Comparison of ENCODE assay signal across 1 cellular context in the genomic region with DNA sequence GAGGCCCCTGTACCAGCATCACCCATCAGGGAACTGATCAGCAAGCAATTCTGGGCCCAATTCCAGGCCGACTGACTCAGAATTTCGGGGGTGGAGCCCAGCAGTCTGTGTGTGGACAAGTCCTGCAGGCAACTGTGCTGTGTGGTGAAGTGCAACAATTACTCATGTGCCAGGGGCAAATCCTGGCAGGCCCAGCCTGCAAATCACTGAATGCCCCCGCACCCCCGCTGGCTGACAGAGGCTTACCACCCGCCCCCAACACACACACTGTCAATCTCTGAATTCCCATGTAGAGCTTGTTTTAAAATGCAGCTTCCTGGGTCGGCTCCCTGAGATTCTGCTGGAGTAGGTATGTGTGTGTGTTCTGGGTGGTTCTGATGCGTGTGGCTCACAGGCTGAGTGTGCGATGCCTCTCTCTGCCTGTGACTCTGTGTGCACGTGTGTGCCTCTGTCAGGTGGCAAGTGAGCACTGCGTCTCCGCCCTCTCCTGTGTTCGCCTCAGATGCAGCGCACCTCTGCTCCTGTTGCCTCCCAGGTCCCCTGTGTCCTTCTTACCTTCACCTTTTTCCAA.
TF ChIP-seq lines count a peak whose summit lies in the region.

No MANE protein-coding gene starts in this region.

TF ChIP-seq in HEK293, 187 proteins besides CTCF, POLR2A, EP300 and RAD21 (continued from another document and continues in another):
- TF ChIP-seq ZNF707 (tag by site-specific recombination; IDR thresholded peaks at IDR 0.05) = no peak
- peak; percentile 45; the same call in 1 of the 2 replicates for TF ChIP-seq EGR2 (tag by site-specific recombination; IDR thresholded peaks at IDR 0.05; ENCODE audit: low read depth)
- TF ChIP-seq, protein P1, sequence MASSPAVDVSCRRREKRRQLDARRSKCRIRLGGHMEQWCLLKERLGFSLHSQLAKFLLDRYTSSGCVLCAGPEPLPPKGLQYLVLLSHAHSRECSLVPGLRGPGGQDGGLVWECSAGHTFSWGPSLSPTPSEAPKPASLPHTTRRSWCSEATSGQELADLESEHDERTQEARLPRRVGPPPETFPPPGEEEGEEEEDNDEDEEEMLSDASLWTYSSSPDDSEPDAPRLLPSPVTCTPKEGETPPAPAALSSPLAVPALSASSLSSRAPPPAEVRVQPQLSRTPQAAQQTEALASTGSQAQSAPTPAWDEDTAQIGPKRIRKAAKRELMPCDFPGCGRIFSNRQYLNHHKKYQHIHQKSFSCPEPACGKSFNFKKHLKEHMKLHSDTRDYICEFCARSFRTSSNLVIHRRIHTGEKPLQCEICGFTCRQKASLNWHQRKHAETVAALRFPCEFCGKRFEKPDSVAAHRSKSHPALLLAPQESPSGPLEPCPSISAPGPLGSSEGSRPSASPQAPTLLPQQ (tag by site-specific recombination; IDR thresholded peaks at IDR 0.05) = no peak
- TF ChIP-seq, protein P2, sequence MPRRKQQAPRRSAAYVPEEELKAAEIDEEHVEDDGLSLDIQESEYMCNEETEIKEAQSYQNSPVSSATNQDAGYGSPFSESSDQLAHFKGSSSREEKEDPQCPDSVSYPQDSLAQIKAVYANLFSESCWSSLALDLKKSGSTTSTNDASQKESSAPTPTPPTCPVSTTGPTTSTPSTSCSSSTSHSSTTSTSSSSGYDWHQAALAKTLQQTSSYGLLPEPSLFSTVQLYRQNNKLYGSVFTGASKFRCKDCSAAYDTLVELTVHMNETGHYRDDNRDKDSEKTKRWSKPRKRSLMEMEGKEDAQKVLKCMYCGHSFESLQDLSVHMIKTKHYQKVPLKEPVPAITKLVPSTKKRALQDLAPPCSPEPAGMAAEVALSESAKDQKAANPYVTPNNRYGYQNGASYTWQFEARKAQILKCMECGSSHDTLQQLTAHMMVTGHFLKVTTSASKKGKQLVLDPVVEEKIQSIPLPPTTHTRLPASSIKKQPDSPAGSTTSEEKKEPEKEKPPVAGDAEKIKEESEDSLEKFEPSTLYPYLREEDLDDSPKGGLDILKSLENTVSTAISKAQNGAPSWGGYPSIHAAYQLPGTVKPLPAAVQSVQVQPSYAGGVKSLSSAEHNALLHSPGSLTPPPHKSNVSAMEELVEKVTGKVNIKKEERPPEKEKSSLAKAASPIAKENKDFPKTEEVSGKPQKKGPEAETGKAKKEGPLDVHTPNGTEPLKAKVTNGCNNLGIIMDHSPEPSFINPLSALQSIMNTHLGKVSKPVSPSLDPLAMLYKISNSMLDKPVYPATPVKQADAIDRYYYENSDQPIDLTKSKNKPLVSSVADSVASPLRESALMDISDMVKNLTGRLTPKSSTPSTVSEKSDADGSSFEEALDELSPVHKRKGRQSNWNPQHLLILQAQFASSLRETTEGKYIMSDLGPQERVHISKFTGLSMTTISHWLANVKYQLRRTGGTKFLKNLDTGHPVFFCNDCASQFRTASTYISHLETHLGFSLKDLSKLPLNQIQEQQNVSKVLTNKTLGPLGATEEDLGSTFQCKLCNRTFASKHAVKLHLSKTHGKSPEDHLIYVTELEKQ (tag by site-specific recombination; IDR thresholded peaks at IDR 0.05; ENCODE audit: borderline replicate concordance) = no peak
- TF ChIP-seq GLI2 (tag by site-specific recombination; IDR thresholded peaks at IDR 0.05; ENCODE audit: borderline replicate concordance, low read depth) = no peak
- no peak for TF ChIP-seq ZEB2 (tag by site-specific recombination; IDR thresholded peaks at IDR 0.05)
- TF ChIP-seq ZNF473 (tag by site-specific recombination; IDR thresholded peaks at IDR 0.05) = no peak
- TF ChIP-seq, protein P3, sequence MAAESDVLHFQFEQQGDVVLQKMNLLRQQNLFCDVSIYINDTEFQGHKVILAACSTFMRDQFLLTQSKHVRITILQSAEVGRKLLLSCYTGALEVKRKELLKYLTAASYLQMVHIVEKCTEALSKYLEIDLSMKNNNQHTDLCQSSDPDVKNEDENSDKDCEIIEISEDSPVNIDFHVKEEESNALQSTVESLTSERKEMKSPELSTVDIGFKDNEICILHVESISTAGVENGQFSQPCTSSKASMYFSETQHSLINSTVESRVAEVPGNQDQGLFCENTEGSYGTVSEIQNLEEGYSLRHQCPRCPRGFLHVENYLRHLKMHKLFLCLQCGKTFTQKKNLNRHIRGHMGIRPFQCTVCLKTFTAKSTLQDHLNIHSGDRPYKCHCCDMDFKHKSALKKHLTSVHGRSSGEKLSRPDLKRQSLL (tag by site-specific recombination; IDR thresholded peaks at IDR 0.05) = no peak
- no peak for TF ChIP-seq SETDB1 (IDR thresholded peaks at IDR 0.05; ENCODE audit: insufficient read length, low read length)
- TF ChIP-seq, protein P4, sequence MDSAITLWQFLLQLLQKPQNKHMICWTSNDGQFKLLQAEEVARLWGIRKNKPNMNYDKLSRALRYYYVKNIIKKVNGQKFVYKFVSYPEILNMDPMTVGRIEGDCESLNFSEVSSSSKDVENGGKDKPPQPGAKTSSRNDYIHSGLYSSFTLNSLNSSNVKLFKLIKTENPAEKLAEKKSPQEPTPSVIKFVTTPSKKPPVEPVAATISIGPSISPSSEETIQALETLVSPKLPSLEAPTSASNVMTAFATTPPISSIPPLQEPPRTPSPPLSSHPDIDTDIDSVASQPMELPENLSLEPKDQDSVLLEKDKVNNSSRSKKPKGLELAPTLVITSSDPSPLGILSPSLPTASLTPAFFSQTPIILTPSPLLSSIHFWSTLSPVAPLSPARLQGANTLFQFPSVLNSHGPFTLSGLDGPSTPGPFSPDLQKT (IDR thresholded peaks at IDR 0.05; ENCODE audit: borderline replicate concordance, low read depth, low read length) = no peak
- no peak for TF ChIP-seq ZNF433 (tag by site-specific recombination; IDR thresholded peaks at IDR 0.05; ENCODE audit: low read depth)
- peak; percentile 40 for TF ChIP-seq GLIS2 (tag by site-specific recombination; IDR thresholded peaks at IDR 0.05)
- TF ChIP-seq ZNF132 (tag by site-specific recombination; IDR thresholded peaks at IDR 0.05; ENCODE audit: borderline replicate concordance) = no peak
- no peak for TF ChIP-seq ZBTB1 (tag by site-specific recombination; IDR thresholded peaks at IDR 0.05)
- no peak for TF ChIP-seq ZNF514 (tag by site-specific recombination; IDR thresholded peaks at IDR 0.05)
- TF ChIP-seq ZNF571 (tag by site-specific recombination; IDR thresholded peaks at IDR 0.05) = no peak
- TF ChIP-seq SCRT2 (tag by site-specific recombination; IDR thresholded peaks at IDR 0.05) = no peak
- TF ChIP-seq, protein P5, sequence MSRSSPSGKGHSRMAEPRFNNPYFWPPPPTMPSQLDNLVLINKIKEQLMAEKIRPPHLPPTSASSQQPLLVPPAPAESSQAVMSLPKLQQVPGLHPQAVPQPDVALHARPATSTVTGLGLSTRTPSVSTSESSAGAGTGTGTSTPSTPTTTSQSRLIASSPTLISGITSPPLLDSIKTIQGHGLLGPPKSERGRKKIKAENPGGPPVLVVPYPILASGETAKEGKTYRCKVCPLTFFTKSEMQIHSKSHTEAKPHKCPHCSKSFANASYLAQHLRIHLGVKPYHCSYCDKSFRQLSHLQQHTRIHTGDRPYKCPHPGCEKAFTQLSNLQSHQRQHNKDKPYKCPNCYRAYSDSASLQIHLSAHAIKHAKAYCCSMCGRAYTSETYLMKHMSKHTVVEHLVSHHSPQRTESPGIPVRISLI (tag by site-specific recombination; IDR thresholded peaks at IDR 0.05) = no peak
- TF ChIP-seq, protein P6, sequence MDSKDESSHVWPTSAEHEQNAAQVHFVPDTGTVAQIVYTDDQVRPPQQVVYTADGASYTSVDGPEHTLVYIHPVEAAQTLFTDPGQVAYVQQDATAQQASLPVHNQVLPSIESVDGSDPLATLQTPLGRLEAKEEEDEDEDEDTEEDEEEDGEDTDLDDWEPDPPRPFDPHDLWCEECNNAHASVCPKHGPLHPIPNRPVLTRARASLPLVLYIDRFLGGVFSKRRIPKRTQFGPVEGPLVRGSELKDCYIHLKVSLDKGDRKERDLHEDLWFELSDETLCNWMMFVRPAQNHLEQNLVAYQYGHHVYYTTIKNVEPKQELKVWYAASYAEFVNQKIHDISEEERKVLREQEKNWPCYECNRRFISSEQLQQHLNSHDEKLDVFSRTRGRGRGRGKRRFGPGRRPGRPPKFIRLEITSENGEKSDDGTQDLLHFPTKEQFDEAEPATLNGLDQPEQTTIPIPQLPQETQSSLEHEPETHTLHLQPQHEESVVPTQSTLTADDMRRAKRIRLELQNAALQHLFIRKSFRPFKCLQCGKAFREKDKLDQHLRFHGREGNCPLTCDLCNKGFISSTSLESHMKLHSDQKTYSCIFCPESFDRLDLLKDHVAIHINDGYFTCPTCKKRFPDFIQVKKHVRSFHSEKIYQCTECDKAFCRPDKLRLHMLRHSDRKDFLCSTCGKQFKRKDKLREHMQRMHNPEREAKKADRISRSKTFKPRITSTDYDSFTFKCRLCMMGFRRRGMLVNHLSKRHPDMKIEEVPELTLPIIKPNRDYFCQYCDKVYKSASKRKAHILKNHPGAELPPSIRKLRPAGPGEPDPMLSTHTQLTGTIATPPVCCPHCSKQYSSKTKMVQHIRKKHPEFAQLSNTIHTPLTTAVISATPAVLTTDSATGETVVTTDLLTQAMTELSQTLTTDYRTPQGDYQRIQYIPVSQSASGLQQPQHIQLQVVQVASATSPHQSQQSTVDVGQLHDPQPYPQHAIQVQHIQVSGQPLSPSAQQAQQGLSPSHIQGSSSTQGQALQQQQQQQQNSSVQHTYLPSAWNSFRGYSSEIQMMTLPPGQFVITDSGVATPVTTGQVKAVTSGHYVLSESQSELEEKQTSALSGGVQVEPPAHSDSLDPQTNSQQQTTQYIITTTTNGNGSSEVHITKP (tag by site-specific recombination; IDR thresholded peaks at IDR 0.05) = peak; percentile 42; the same call in 1 of the 2 replicates
- TF ChIP-seq ZNF221 (tag by site-specific recombination; IDR thresholded peaks at IDR 0.05; ENCODE audit: borderline replicate concordance) = no peak
- TF ChIP-seq, protein P7, sequence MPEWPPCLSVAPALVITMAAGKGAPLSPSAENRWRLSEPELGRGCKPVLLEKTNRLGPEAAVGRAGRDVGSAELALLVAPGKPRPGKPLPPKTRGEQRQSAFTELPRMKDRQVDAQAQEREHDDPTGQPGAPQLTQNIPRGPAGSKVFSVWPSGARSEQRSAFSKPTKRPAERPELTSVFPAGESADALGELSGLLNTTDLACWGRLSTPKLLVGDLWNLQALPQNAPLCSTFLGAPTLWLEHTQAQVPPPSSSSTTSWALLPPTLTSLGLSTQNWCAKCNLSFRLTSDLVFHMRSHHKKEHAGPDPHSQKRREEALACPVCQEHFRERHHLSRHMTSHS (tag by site-specific recombination; IDR thresholded peaks at IDR 0.05) = no peak
- no peak for TF ChIP-seq ZSCAN16 (tag by site-specific recombination; IDR thresholded peaks at IDR 0.05)
- no peak for TF ChIP-seq ZNF777 (tag by site-specific recombination; IDR thresholded peaks at IDR 0.05; ENCODE audit: borderline replicate concordance)
- TF ChIP-seq ZNF660 (tag by site-specific recombination; IDR thresholded peaks at IDR 0.05) = peak; percentile 80
- TF ChIP-seq ZNF37A (tag by site-specific recombination; IDR thresholded peaks at IDR 0.05) = no peak
- TF ChIP-seq, protein P8, sequence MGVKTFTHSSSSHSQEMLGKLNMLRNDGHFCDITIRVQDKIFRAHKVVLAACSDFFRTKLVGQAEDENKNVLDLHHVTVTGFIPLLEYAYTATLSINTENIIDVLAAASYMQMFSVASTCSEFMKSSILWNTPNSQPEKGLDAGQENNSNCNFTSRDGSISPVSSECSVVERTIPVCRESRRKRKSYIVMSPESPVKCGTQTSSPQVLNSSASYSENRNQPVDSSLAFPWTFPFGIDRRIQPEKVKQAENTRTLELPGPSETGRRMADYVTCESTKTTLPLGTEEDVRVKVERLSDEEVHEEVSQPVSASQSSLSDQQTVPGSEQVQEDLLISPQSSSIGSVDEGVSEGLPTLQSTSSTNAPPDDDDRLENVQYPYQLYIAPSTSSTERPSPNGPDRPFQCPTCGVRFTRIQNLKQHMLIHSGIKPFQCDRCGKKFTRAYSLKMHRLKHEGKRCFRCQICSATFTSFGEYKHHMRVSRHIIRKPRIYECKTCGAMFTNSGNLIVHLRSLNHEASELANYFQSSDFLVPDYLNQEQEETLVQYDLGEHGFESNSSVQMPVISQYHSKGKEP (tag by site-specific recombination; IDR thresholded peaks at IDR 0.05) = no peak
- TF ChIP-seq HOXD13 (CRISPR knock-in tag; IDR thresholded peaks at IDR 0.05; ENCODE audit: borderline replicate concordance) = no peak
- no peak for TF ChIP-seq KLF7 (tag by site-specific recombination; IDR thresholded peaks at IDR 0.05; ENCODE audit: borderline replicate concordance)
- TF ChIP-seq ZSCAN23 (tag by site-specific recombination; IDR thresholded peaks at IDR 0.05) = no peak
- TF ChIP-seq ZNF768 (tag by site-specific recombination; IDR thresholded peaks at IDR 0.05) = no peak
- TF ChIP-seq, protein P9, sequence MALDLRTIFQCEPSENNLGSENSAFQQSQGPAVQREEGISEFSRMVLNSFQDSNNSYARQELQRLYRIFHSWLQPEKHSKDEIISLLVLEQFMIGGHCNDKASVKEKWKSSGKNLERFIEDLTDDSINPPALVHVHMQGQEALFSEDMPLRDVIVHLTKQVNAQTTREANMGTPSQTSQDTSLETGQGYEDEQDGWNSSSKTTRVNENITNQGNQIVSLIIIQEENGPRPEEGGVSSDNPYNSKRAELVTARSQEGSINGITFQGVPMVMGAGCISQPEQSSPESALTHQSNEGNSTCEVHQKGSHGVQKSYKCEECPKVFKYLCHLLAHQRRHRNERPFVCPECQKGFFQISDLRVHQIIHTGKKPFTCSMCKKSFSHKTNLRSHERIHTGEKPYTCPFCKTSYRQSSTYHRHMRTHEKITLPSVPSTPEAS (tag by site-specific recombination; IDR thresholded peaks at IDR 0.05) = 0 out of 2 replicates have a peak, but pooled peaks have one; percentile 36
- TF ChIP-seq ZNF391 (tag by site-specific recombination; IDR thresholded peaks at IDR 0.05; ENCODE audit: borderline replicate concordance, low read depth) = no peak
- 0 out of 2 replicates have a peak, but pooled peaks have one; percentile 16 for TF ChIP-seq ZIC2 (tag by site-specific recombination; IDR thresholded peaks at IDR 0.05)
- TF ChIP-seq MZF1 (tag by site-specific recombination; IDR thresholded peaks at IDR 0.05; ENCODE audit: borderline replicate concordance) = no peak
- no peak for TF ChIP-seq ZNF133 (tag by site-specific recombination; IDR thresholded peaks at IDR 0.05)
- 0 out of 2 replicates have a peak, but pooled peaks have one; percentile 14 for TF ChIP-seq ZNF600 (tag by site-specific recombination; IDR thresholded peaks at IDR 0.05)
- no peak for TF ChIP-seq ZNF350 (tag by site-specific recombination; IDR thresholded peaks at IDR 0.05)
- TF ChIP-seq ZBTB20 (tag by site-specific recombination; IDR thresholded peaks at IDR 0.05) = peak; percentile 90
- TF ChIP-seq ZNF626 (tag by site-specific recombination; IDR thresholded peaks at IDR 0.05) = no peak
- TF ChIP-seq YY2 (tag by site-specific recombination; IDR thresholded peaks at IDR 0.05) = no peak
- TF ChIP-seq GLIS1 (tag by site-specific recombination; IDR thresholded peaks at IDR 0.05) = no peak
- TF ChIP-seq ZNF837 (tag by site-specific recombination; IDR thresholded peaks at IDR 0.05) = no peak
- no peak for TF ChIP-seq ZNF157 (tag by site-specific recombination; IDR thresholded peaks at IDR 0.05)
- TF ChIP-seq ZFHX2 (tag by site-specific recombination; conservative IDR thresholded peaks at IDR 0.05) = 0 out of 2 replicates have a peak, but pooled peaks have one; percentile 16
- no peak for TF ChIP-seq ZNF121 (tag by site-specific recombination; IDR thresholded peaks at IDR 0.05)
- TF ChIP-seq ZNF239 (tag by site-specific recombination; IDR thresholded peaks at IDR 0.05) = no peak
